ENCODE assay signal across 16 cellular contexts in genomic region chr18:29652797-29653196, GRCh38.
"Had no signal": no experiment of that assay in that cellular context is flagged by ENCODE, and none has a peak within 500 bp of the region (broad histone marks: within the 10 kb centered on the region; RNA-seq: fewer than 3 reads in every experiment).

No MANE protein-coding gene starts in this region.

- DNase-seq: activated CD4-positive, alpha-beta T cell treated with anti-CD3 and anti-CD28 coated beads, Interleukin-2, amount 50 U/mL, for 1 hour; activated CD4-positive, CD25-positive, alpha-beta regulatory T cell; activated naive CD4-positive, alpha-beta T cell treated with anti-CD3 and anti-CD28 coated beads, Interleukin-2, amount 10 ng/mL, durations not matched to agents 7 days and 5 days; body of pancreas; effector memory CD4-positive, alpha-beta T cell; hippocampal formation; kidney glomerular epithelial cell; midbrain; naive B cell; right cardiac atrium; substantia nigra; T-helper 1 cell; trophoblast cell had no signal

- H3K27ac Mint-ChIP-seq: activated naive CD4-positive, alpha-beta T cell treated with anti-CD3 and anti-CD28 coated beads, Interleukin-2, amount 10 ng/mL, durations not matched to agents 7 days and 5 days; activated T-helper 2 cell treated with anti-CD3 and anti-CD28 coated beads, Interferon-gamma antibody, Interleukin-2, Interleukin-4, amounts not matched to agents 10 μg/mL and 5 μg/mL and 100 μg/mL, durations not matched to agents 14 hours and 24 hours and 36 hours; naive B cell; stimulated activated effector memory CD8-positive, alpha-beta T cell treated with anti-CD3 and anti-CD28 coated beads, Interleukin-12 subunit alpha, Interleukin-12 subunit beta, amount 100 ng/mL, for 72 hours had no signal

- H3K4me1 Mint-ChIP-seq: activated naive CD4-positive, alpha-beta T cell treated with anti-CD3 and anti-CD28 coated beads, Interleukin-2, amount 10 ng/mL, durations not matched to agents 7 days and 5 days; naive B cell; stimulated activated effector memory CD8-positive, alpha-beta T cell treated with anti-CD3 and anti-CD28 coated beads, Interleukin-12 subunit alpha, Interleukin-12 subunit beta, amount 100 ng/mL, for 72 hours had no signal

- H3K4me1 ChIP-seq: body of pancreas had no signal

- H3K4me2 ChIP-seq: smooth muscle cell had no signal

- H3K36me3 Mint-ChIP-seq: activated naive CD4-positive, alpha-beta T cell treated with anti-CD3 and anti-CD28 coated beads, Interleukin-2, amount 10 ng/mL, durations not matched to agents 7 days and 5 days; naive B cell; stimulated activated effector memory CD8-positive, alpha-beta T cell treated with anti-CD3 and anti-CD28 coated beads, Interleukin-12 subunit alpha, Interleukin-12 subunit beta, amount 100 ng/mL, for 72 hours had no signal

- H3K4me3 ChIP-seq: body of pancreas, smooth muscle cell had no signal

- H3K27me3 Mint-ChIP-seq: activated naive CD4-positive, alpha-beta T cell treated with anti-CD3 and anti-CD28 coated beads, Interleukin-2, amount 10 ng/mL, durations not matched to agents 7 days and 5 days; naive B cell had no signal

- H3K4me3 Mint-ChIP-seq: activated naive CD4-positive, alpha-beta T cell treated with anti-CD3 and anti-CD28 coated beads, Interleukin-2, amount 10 ng/mL, durations not matched to agents 7 days and 5 days; naive B cell; stimulated activated effector memory CD8-positive, alpha-beta T cell treated with anti-CD3 and anti-CD28 coated beads, Interleukin-12 subunit alpha, Interleukin-12 subunit beta, amount 100 ng/mL, for 72 hours had no signal

- H3K27me3 ChIP-seq: body of pancreas had no signal

- H3K27ac ChIP-seq: body of pancreas had no signal

- ATAC-seq: body of pancreas; right cardiac atrium; stimulated activated effector memory CD8-positive, alpha-beta T cell treated with anti-CD3 and anti-CD28 coated beads, Interleukin-12 subunit alpha, Interleukin-12 subunit beta, amount 100 ng/mL, for 72 hours had no signal

- H3K9me3 ChIP-seq: body of pancreas had no signal
